In the genomic region with DNA sequence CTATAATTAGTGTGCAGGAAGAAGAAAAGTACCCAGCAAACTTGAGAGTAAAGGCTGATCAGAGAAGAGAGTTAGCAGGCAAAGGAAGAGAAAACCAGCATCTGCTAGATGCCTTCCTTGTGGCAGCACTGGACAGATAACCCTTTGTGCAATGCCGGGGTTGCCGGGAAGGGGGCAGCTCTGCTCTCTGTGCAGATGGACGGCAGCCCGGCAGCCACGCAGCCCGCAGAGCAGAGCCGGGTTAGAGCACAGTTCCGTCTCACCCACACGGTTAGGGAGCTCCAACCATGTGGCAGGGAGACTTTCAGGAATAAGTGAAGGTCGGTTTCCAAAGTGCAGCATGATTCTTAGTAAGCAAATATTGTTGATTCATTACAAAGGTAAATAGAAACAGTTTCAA, we compare ENCODE assay signal across 8 cellular contexts.
DNase-seq lines count a peak whose midpoint lies in the region; ATAC-seq, FAIRE-seq and TF ChIP-seq lines count a peak whose summit lies in the region.

No MANE protein-coding gene starts in this region.

- peaks cover 4% of the 10 kb centered on the region for H3K9me3 Mint-ChIP-seq in astrocyte (ENCODE audit: unreplicated experiment)

- TF ChIP-seq POLR2A in upper lobe of left lung (IDR thresholded peaks at IDR 0.05), result no peak

- H3K27me3 Mint-ChIP-seq in astrocyte (ENCODE audit: low read depth, unreplicated experiment), result peaks cover 3% of the 10 kb centered on the region

- no peak overlapping the region for H3K27ac Mint-ChIP-seq in astrocyte (ENCODE audit: unreplicated experiment)

- H3K9me3 ChIP-seq in astrocyte (ENCODE audit: insufficient read depth, low read depth, low read length) (no peaks in the 10 kb centered on the region), upper lobe of left lung (peaks cover 0 to 7% (median 0%) of the 10 kb centered on the region in 4 donors)

- no peaks in the 10 kb centered on the region for H3K79me2 ChIP-seq in astrocyte (ENCODE audit: insufficient read depth, low read length)

- no peak overlapping the region for H3K27ac ChIP-seq in astrocyte (ENCODE audit: low read depth, low read length)
- no peak overlapping the region for H3K27ac ChIP-seq in upper lobe of left lung

- DNase-seq in stimulated activated CD4-positive, alpha-beta T cell treated with anti-CD3 and anti-CD28 coated beads, Interleukin-4, amount 100 ng/mL, for 48 hours (ENCODE audit: low read depth in 2 of 2), result peak; percentile 9 to 24
- DNase-seq in stimulated activated CD4-positive, alpha-beta T cell treated with anti-CD3 and anti-CD28 coated beads, Interleukin-4, amount 100 ng/mL, for 1 hour, result no peak
- DNase-seq in MV-4-11 (lab: John Stamatoyannopoulos, UW), result peak; percentile 65
- no peak for DNase-seq in astrocyte (ENCODE audit: low read depth)
- peak; percentile 15 for DNase-seq in kidney glomerular epithelial cell (lab: John Stamatoyannopoulos, UW)
- peak; percentile 82 for DNase-seq in upper lobe of left lung
- no peak for DNase-seq in stimulated activated naive CD4-positive, alpha-beta T cell treated with Interleukin-2 at 50 U/mL for 16 hours (lab: John Stamatoyannopoulos, UW)

- TF ChIP-seq CTCF in astrocyte (IDR thresholded peaks at IDR 0.05; ENCODE audit: insufficient read depth, low read depth, low read length), result peak; percentile 36
- TF ChIP-seq CTCF in upper lobe of left lung (IDR thresholded peaks at IDR 0.05), result peak; percentile 25 to 59 (median 48)

- H3K4me1 ChIP-seq in astrocyte (ENCODE audit: insufficient read depth, low read length), result no peaks in the 10 kb centered on the region
- peaks cover 2 to 15% (median 7%) of the 10 kb centered on the region in 4 donors for H3K4me1 ChIP-seq in upper lobe of left lung

- peaks cover 3% of the 10 kb centered on the region for H3K36me3 Mint-ChIP-seq in astrocyte (ENCODE audit: low read depth, unreplicated experiment)

- H3K36me3 ChIP-seq in astrocyte (ENCODE audit: insufficient read depth, low read length), result no peaks in the 10 kb centered on the region
- H3K36me3 ChIP-seq in upper lobe of left lung, result no peaks in the 10 kb centered on the region

- no peak for TF ChIP-seq EP300 in upper lobe of left lung (IDR thresholded peaks at IDR 0.05)

- no peaks in the 10 kb centered on the region for H3K4me1 Mint-ChIP-seq in astrocyte (ENCODE audit: low read depth, unreplicated experiment)

- H3K9ac ChIP-seq in astrocyte (ENCODE audit: low read length), result no peak overlapping the region

- peak overlapping the region; percentile 33 for H3K4me2 ChIP-seq in astrocyte (ENCODE audit: low read length)

- no peak overlapping the region for H3K4me3 Mint-ChIP-seq in astrocyte (ENCODE audit: unreplicated experiment)

- peak overlapping the region; percentile 69 for H2AFZ ChIP-seq in astrocyte (ENCODE audit: low read depth, low read length)

- 4 to 25% methylated on average over 10 of the region's 10 CpGs for WGBS in upper lobe of left lung, 2 donors

- peak; percentile 83 to 85 for ATAC-seq in upper lobe of left lung (ENCODE audit: low FRiP score in 2 of 2)
- ATAC-seq in GM21717 (IDR thresholded peaks at IDR 0.05; ENCODE audit: unreplicated experiment), result no peak

- H3K4me3 ChIP-seq in astrocyte (ENCODE audit: insufficient read depth, low read depth, low read length) (no peak overlapping the region), upper lobe of left lung (no peak overlapping the region)

- H4K20me1 ChIP-seq in astrocyte (ENCODE audit: insufficient read depth, low read length), result no peaks in the 10 kb centered on the region

- H3K27me3 ChIP-seq in astrocyte (ENCODE audit: insufficient read depth, low read length) (peaks cover 10% of the 10 kb centered on the region), upper lobe of left lung (no peaks in the 10 kb centered on the region)

- FAIRE-seq in astrocyte (lab: Jason Lieb, UNC), result no peak

Comparison
In these comparisons a context has a peak if more than half of its experiments do, and no peak if none do; other contexts are left out.
1. DNase-seq: peak in stimulated activated CD4-positive, alpha-beta T cell treated with anti-CD3 and anti-CD28 coated beads, Interleukin-4, amount 100 ng/mL, for 48 hours (2 of 2), MV-4-11 (single experiment), kidney glomerular epithelial cell (single experiment) and upper lobe of left lung (2 of 2); none in stimulated activated CD4-positive, alpha-beta T cell treated with anti-CD3 and anti-CD28 coated beads, Interleukin-4, amount 100 ng/mL, for 1 hour (single experiment), astrocyte (single experiment) and stimulated activated naive CD4-positive, alpha-beta T cell treated with Interleukin-2 at 50 U/mL for 16 hours (single experiment).